ENCODE assay signal across 19 cellular contexts in genomic region chr3:197117107-197117506, GRCh38.
DNase-seq lines count a peak whose midpoint lies in the region; ATAC-seq, FAIRE-seq and TF ChIP-seq lines count a peak whose summit lies in the region.
"Had no signal": no experiment of that assay in that cellular context is flagged by ENCODE, and none has a peak within 500 bp of the region (broad histone marks: within the 10 kb centered on the region; RNA-seq: fewer than 3 reads in every experiment).

No MANE protein-coding gene starts in this region.

- peaks cover 2% of the 10 kb centered on the region for H3K36me3 ChIP-seq in bronchial epithelial cell (ENCODE audit: control insufficient read depth, insufficient read depth, low read length)
- H3K36me3 ChIP-seq in osteoblast (ENCODE audit: insufficient read depth, low read length) = peaks cover 20% of the 10 kb centered on the region

- peaks cover 19% of the 10 kb centered on the region for H3K79me2 ChIP-seq in osteoblast (ENCODE audit: insufficient read depth, low read length)

- no peak overlapping the region for H3K4me3 ChIP-seq in LNCaP clone FGC (ENCODE audit: low read depth, low read length)
- no peak overlapping the region for H3K4me3 ChIP-seq in bronchial epithelial cell (ENCODE audit: low read depth, low read length)
- H3K4me3 ChIP-seq in osteoblast (ENCODE audit: insufficient read depth, low read length) = no peak overlapping the region
- H3K4me3 ChIP-seq: lung had no signal

- peak; percentile 21 for FAIRE-seq in GM18507 (lab: Jason Lieb, UNC)
- no peak for FAIRE-seq in bronchial epithelial cell (lab: Jason Lieb, UNC)
- FAIRE-seq: HTR-8/SVneo had no signal

- no peak overlapping the region for H2AFZ ChIP-seq in osteoblast (ENCODE audit: low read length)

- H4K20me1 ChIP-seq in osteoblast (ENCODE audit: insufficient read depth, low read length) = no peaks in the 10 kb centered on the region

- peak overlapping the region; percentile 4 for H3K27ac ChIP-seq in osteoblast (ENCODE audit: low read depth, low read length)

- H3K9me3 ChIP-seq in osteoblast (ENCODE audit: low read depth, low read length) = no peaks in the 10 kb centered on the region

- H3K4me1 ChIP-seq in osteoblast (ENCODE audit: insufficient read depth, low read length) = no peaks in the 10 kb centered on the region

- no peak overlapping the region for H3K4me2 ChIP-seq in osteoblast (ENCODE audit: insufficient read depth, low read length)

- H3K27me3 ChIP-seq in bronchial epithelial cell (ENCODE audit: control insufficient read depth, insufficient read depth, low read length) (no peaks in the 10 kb centered on the region), osteoblast (ENCODE audit: insufficient read depth, low read length) (no peaks in the 10 kb centered on the region)

- DNase-seq in GM18507 (ENCODE audit: extremely low spot score, insufficient read length, low read depth) (no peak), LNCaP clone FGC (ENCODE audit: low read depth) (peak; percentile 25), bronchial epithelial cell (ENCODE audit: low read depth) (peak; percentile 85), osteoblast (ENCODE audit: insufficient read length, low spot score, missing footprints) (no peak), AG08396 (ENCODE audit: low spot score) (no peak), left lobe of liver (ENCODE audit: low spot score) (no peak), DMS114 treated with DMSO at 0.1 percent for 48 hours (lab: John Stamatoyannopoulos, UW; ENCODE audit: unreplicated experiment) (no peak)
- DNase-seq: activated CD4-positive, alpha-beta T cell treated with anti-CD3 and anti-CD28 coated beads for 48 hours; activated T-cell treated with anti-CD3 and anti-CD28 coated beads for 4 hours; DND-41; foreskin melanocyte; GOT3; natural killer cell; NCI-H2029 treated with DMSO at 0.1 percent for 48 hours; NCI-H774; RPMI8226; substantia nigra had no signal

- no peak for ATAC-seq in left lobe of liver
- ATAC-seq: natural killer cell had no signal

- TF ChIP-seq CTCF in LNCaP clone FGC (IDR thresholded peaks at IDR 0.05; ENCODE audit: control insufficient read depth, extremely low read depth, insufficient read depth) = no peak
- no peak for TF ChIP-seq CTCF in bronchial epithelial cell (IDR thresholded peaks at IDR 0.05; ENCODE audit: insufficient read depth, low read length, severe bottlenecking)
- TF ChIP-seq CTCF in osteoblast (IDR thresholded peaks at IDR 0.05; ENCODE audit: extremely low read depth, low read depth, low read length) = no peak

Comparison
In these comparisons a context has a peak if more than half of its experiments do, and no peak if none do; other contexts are left out.
1. DNase-seq: peak in LNCaP clone FGC (single experiment) and bronchial epithelial cell (single experiment); none in GM18507 (single experiment), osteoblast (single experiment), AG08396 (single experiment), left lobe of liver (single experiment) and DMS114 treated with DMSO at 0.1 percent for 48 hours (single experiment).